In the genomic region with DNA sequence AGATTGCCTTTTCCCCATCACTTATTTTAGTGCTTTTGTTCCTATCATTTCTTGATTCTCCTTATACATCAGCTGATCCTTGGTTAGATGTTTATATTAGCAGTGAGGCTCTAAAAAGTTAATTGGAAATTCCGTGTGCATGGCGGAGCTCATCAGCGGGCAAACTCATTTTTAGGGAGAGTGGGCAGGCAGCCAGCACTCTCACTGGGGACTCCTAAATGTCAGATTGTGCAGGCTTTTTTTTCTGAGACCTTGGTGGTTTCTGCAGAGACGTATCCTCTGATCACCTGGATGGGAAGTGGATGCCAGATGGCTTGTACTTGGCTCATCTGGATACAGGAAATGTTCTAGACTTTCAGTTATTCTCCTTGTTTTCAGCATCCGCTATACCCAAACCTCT, we compare ENCODE assay signal across 1 cellular context.
TF ChIP-seq lines count a peak whose summit lies in the region.

No MANE protein-coding gene starts in this region.

TF ChIP-seq in K562, 482 proteins besides CTCF, POLR2A, EP300 and RAD21:
- TF ChIP-seq LCOR (CRISPR knock-in tag; IDR thresholded peaks at IDR 0.05) (0 out of 2 replicates have a peak, but pooled peaks have one; percentile 6), FOXJ2 (tag; IDR thresholded peaks at IDR 0.05) (0 out of 2 replicates have a peak, but pooled peaks have one; percentile 31), NFIC (IDR thresholded peaks at IDR 0.05) (peak; percentile 38; the same call in 1 of the 2 replicates)
- TF ChIP-seq, protein P1, sequence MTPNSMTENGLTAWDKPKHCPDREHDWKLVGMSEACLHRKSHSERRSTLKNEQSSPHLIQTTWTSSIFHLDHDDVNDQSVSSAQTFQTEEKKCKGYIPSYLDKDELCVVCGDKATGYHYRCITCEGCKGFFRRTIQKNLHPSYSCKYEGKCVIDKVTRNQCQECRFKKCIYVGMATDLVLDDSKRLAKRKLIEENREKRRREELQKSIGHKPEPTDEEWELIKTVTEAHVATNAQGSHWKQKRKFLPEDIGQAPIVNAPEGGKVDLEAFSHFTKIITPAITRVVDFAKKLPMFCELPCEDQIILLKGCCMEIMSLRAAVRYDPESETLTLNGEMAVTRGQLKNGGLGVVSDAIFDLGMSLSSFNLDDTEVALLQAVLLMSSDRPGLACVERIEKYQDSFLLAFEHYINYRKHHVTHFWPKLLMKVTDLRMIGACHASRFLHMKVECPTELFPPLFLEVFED (CRISPR knock-in tag; conservative IDR thresholded peaks at IDR 0.05): no peak
